In genomic region chr12:117513353-117513752, GRCh38 we compare ENCODE assay signal across 1 cellular context.
TF ChIP-seq lines count a peak whose summit lies in the region.

No MANE protein-coding gene starts in this region.

TF ChIP-seq in GM23338, 12 proteins besides CTCF, POLR2A, EP300 and RAD21 (continued from another document):
- TF ChIP-seq ZNF462 (CRISPR knock-in tag; IDR thresholded peaks at IDR 0.05) = no peak
- TF ChIP-seq EZH2 (IDR thresholded peaks at IDR 0.05; ENCODE audit: low read depth, unreplicated experiment) = no peak
- no peak for TF ChIP-seq JUNB (IDR thresholded peaks at IDR 0.05; ENCODE audit: unreplicated experiment)
